22 cellular contexts compared by ENCODE assay signal in genomic region chrX:3631196-3631595, GRCh38.
A peak's percentile ranks its signal among the peaks of the same experiment; 100 is the strongest.
DNase-seq lines count a peak whose midpoint lies in the region; ATAC-seq, FAIRE-seq and TF ChIP-seq lines count a peak whose summit lies in the region.
"Had no signal": no experiment of that assay in that cellular context is flagged by ENCODE, and none has a peak within 500 bp of the region (broad histone marks: within the 10 kb centered on the region; RNA-seq: fewer than 3 reads in every experiment).

No MANE protein-coding gene starts in this region.

- no peak for ATAC-seq in T-helper 17 cell
- ATAC-seq in activated T-helper 17 cell treated with anti-CD3 and anti-CD28 coated beads, Interleukin-2, amount 50 U/mL, for 72 hours (replicated peaks): no peak

- H3K9me3 ChIP-seq in T-helper 17 cell (ENCODE audit: control insufficient read depth, low read length, poor library complexity, severe bottlenecking) (no peaks in the 10 kb centered on the region), WERI-Rb-1 (ENCODE audit: severe bottlenecking) (no peaks in the 10 kb centered on the region)
- H3K9me3 ChIP-seq: BE2C had no signal

- H3K27ac Mint-ChIP-seq in T-helper 17 cell: peak overlapping the region; percentile 39
- H3K27ac Mint-ChIP-seq in activated T-helper 17 cell treated with anti-CD3 and anti-CD28 coated beads, Interleukin-2, amount 50 U/mL, for 72 hours: peak overlapping the region; percentile 30
- no peak overlapping the region for H3K27ac Mint-ChIP-seq in chondrocyte (ENCODE audit: unreplicated experiment)
- H3K27ac Mint-ChIP-seq in osteocyte (ENCODE audit: unreplicated experiment): no peak overlapping the region

- H3K36me3 Mint-ChIP-seq in T-helper 17 cell (ENCODE audit: low read depth) (peaks cover 4% of the 10 kb centered on the region), chondrocyte (ENCODE audit: low read depth) (peaks cover 30% of the 10 kb centered on the region), osteocyte (ENCODE audit: unreplicated experiment) (peaks cover 47% of the 10 kb centered on the region)
- peaks cover 85% of the 10 kb centered on the region for H3K36me3 Mint-ChIP-seq in activated T-helper 17 cell treated with anti-CD3 and anti-CD28 coated beads, Interleukin-2, amount 50 U/mL, for 72 hours (ENCODE audit: low read depth)

- H3K27ac ChIP-seq in WERI-Rb-1: no peak overlapping the region
- H3K27ac ChIP-seq: BLaER1 had no signal

- peaks cover 2% of the 10 kb centered on the region for H3K4me1 Mint-ChIP-seq in T-helper 17 cell
- no peaks in the 10 kb centered on the region for H3K4me1 Mint-ChIP-seq in activated T-helper 17 cell treated with anti-CD3 and anti-CD28 coated beads, Interleukin-2, amount 50 U/mL, for 72 hours
- no peaks in the 10 kb centered on the region for H3K4me1 Mint-ChIP-seq in chondrocyte (ENCODE audit: low read depth)
- no peaks in the 10 kb centered on the region for H3K4me1 Mint-ChIP-seq in osteocyte (ENCODE audit: unreplicated experiment)

- no peak overlapping the region for H3K4me3 ChIP-seq in WERI-Rb-1 (ENCODE audit: low read depth, low read length)
- H3K4me3 ChIP-seq: BLaER1 had no signal

- H3K4me3 Mint-ChIP-seq in T-helper 17 cell (no peak overlapping the region), chondrocyte (ENCODE audit: unreplicated experiment) (no peak overlapping the region), osteocyte (ENCODE audit: unreplicated experiment) (no peak overlapping the region)
- H3K4me3 Mint-ChIP-seq in activated T-helper 17 cell treated with anti-CD3 and anti-CD28 coated beads, Interleukin-2, amount 50 U/mL, for 72 hours: no peak overlapping the region
- H3K4me3 Mint-ChIP-seq: CD14-positive monocyte; CD4-positive, alpha-beta memory T cell; CD8-positive, alpha-beta memory T cell had no signal

- peaks cover 20% of the 10 kb centered on the region for H3K36me3 ChIP-seq in WERI-Rb-1
- H3K36me3 ChIP-seq: BE2C had no signal

- DNase-seq in T-helper 17 cell (no peak), chondrocyte (ENCODE audit: low spot score) (peak; percentile 48), osteocyte (ENCODE audit: extremely low spot score, unreplicated experiment) (peak; percentile 63), WERI-Rb-1 (no peak), D721Med (ENCODE audit: insufficient read length, low spot score) (no peak)
- DNase-seq in activated naive CD4-positive, alpha-beta T cell treated with anti-CD3 and anti-CD28 coated beads, Interleukin-2, amount 50 U/mL, for 16 hours: no peak
- DNase-seq: 8988T; ACHN; BE2C; C1 segment of cervical spinal cord; CD4-positive, alpha-beta memory T cell; CD4-positive, CD25-positive, alpha-beta regulatory T cell; CD8-positive, alpha-beta memory T cell; COR-L47; DMS79 treated with DMSO at 0.1 percent for 48 hours; GF-D8 had no signal

- no peaks in the 10 kb centered on the region for H3K9me3 Mint-ChIP-seq in activated T-helper 17 cell treated with anti-CD3 and anti-CD28 coated beads, Interleukin-2, amount 50 U/mL, for 72 hours
- H3K9me3 Mint-ChIP-seq in chondrocyte (ENCODE audit: low read depth) (peaks cover 9% of the 10 kb centered on the region), osteocyte (ENCODE audit: unreplicated experiment) (peaks cover 8% of the 10 kb centered on the region)
- H3K9me3 Mint-ChIP-seq: CD4-positive, CD25-positive, alpha-beta regulatory T cell; CD8-positive, alpha-beta memory T cell had no signal

- no peak for TF ChIP-seq CTCF in chondrocyte (IDR thresholded peaks at IDR 0.05)
- TF ChIP-seq CTCF in osteocyte (IDR thresholded peaks at IDR 0.05): no peak
- no peak for TF ChIP-seq CTCF in WERI-Rb-1 (IDR thresholded peaks at IDR 0.05; ENCODE audit: low read depth, low read length)
- no peak for TF ChIP-seq CTCF in D721Med (IDR thresholded peaks at IDR 0.05; ENCODE audit: insufficient read depth, missing control alignments)

- no peaks in the 10 kb centered on the region for H3K27me3 ChIP-seq in WERI-Rb-1 (ENCODE audit: insufficient read depth, low read depth, severe bottlenecking)
- H3K27me3 ChIP-seq: BE2C, BLaER1 had no signal

- FAIRE-seq in D721Med (lab: Jason Lieb, UNC): no peak
- FAIRE-seq: A204.1, G401.6, GM12891 had no signal

- H3K27me3 Mint-ChIP-seq in T-helper 17 cell: no peaks in the 10 kb centered on the region
- H3K27me3 Mint-ChIP-seq in activated T-helper 17 cell treated with anti-CD3 and anti-CD28 coated beads, Interleukin-2, amount 50 U/mL, for 72 hours: no peaks in the 10 kb centered on the region
- H3K27me3 Mint-ChIP-seq in chondrocyte (ENCODE audit: low read depth): no peaks in the 10 kb centered on the region
- no peaks in the 10 kb centered on the region for H3K27me3 Mint-ChIP-seq in osteocyte (ENCODE audit: unreplicated experiment)
- H3K27me3 Mint-ChIP-seq: CD4-positive, alpha-beta memory T cell; CD4-positive, CD25-positive, alpha-beta regulatory T cell; CD8-positive, alpha-beta memory T cell had no signal

Comparison
In these comparisons a context has a peak if more than half of its experiments do, and no peak if none do; other contexts are left out.
1. DNase-seq: peak in chondrocyte (single experiment) and osteocyte (single experiment); none in T-helper 17 cell (0 of 3), activated naive CD4-positive, alpha-beta T cell treated with anti-CD3 and anti-CD28 coated beads, Interleukin-2, amount 50 U/mL, for 16 hours (single experiment), WERI-Rb-1 (single experiment) and D721Med (single experiment).
2. H3K27ac Mint-ChIP-seq: peak in T-helper 17 cell (single experiment) and activated T-helper 17 cell treated with anti-CD3 and anti-CD28 coated beads, Interleukin-2, amount 50 U/mL, for 72 hours (single experiment); none in chondrocyte (single experiment) and osteocyte (single experiment).